ENCODE assay signal across 24 cellular contexts in the genomic region with DNA sequence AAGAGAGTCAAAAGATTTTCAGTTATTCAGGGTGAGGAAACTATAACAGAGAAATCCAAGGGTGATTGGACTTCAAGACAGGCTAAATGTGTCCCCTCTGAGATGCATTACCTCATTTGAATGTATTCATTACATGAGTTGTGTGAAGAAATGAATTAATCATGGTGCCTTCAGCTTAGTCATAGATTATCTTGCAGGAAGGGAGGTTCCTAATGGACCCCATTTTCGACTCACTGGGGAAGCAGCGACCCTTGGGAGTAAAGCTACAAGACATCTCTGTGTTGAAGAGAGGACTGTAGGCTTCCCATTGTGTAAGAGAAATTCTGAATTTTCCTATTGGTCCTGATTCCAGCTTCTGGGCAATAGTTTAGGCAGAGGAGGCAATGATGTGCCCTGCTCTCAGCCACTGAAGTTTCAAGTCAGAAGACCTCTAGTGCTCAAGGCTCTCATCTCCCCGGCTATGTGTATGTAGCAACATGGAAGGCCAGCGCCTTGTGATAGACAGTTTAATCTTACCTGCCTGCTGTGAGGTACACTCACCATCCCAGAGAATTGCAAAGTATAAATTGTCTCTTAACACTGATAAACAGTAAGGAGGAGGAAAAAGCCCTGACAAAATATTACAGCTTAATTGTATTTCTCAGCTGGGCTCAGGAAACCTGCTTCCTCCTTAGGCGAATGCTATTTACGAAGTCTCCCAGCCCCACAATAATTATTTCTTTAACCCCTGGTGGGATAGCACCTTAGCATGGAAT.
DNase-seq lines count a peak whose midpoint lies in the region; ATAC-seq and TF ChIP-seq lines count a peak whose summit lies in the region.
"Had no signal": no experiment of that assay in that cellular context is flagged by ENCODE, and none has a peak within 500 bp of the region (broad histone marks: within the 10 kb centered on the region; RNA-seq: fewer than 3 reads in every experiment).

No MANE protein-coding gene starts in this region.

- H3K27ac Mint-ChIP-seq in GM23338 (no peak overlapping the region), nephron progenitor cell (peak overlapping the region; percentile 22)
- H3K27ac Mint-ChIP-seq: CD4-positive, alpha-beta T cell; CD8-positive, alpha-beta memory T cell; HFFc6 had no signal

- H3K27me3 ChIP-seq in A673 (replicated peaks; ENCODE audit: insufficient read depth, low read depth, low read length, poor library complexity) (no peaks in the 10 kb centered on the region), GM23338 (ENCODE audit: insufficient read depth) (no peaks in the 10 kb centered on the region), PC-3 (ENCODE audit: low read length) (peaks cover 6% of the 10 kb centered on the region; the same call in 1 of the 2 replicates)
- H3K27me3 ChIP-seq: BE2C; BLaER1 treated with 17β-estradiol and CSF1 and Interleukin-3, amounts not matched to agents 10 nM and 100 nM had no signal

- no peaks in the 10 kb centered on the region; the same call in 2 of the 3 replicates for H3K36me3 Mint-ChIP-seq in GM23338 (ENCODE audit: low read depth)
- peaks cover 9% of the 10 kb centered on the region for H3K36me3 Mint-ChIP-seq in nephron progenitor cell (ENCODE audit: low read depth)
- H3K36me3 Mint-ChIP-seq: CD14-positive monocyte had no signal

- H3K9me2 ChIP-seq in GM23338 (ENCODE audit: insufficient read depth), result 0 out of 2 replicates have a peak, but pooled peaks cover 8% of the 10 kb centered on the region
- no peaks in the 10 kb centered on the region for H3K9me2 ChIP-seq in PC-3 (replicated peaks; ENCODE audit: low read length)

- H3K4me2 ChIP-seq in GM23338 (no peak overlapping the region), PC-3 (ENCODE audit: low read length) (no peak overlapping the region)
- H3K4me2 ChIP-seq: BLaER1 treated with 17β-estradiol and CSF1 and Interleukin-3, amounts not matched to agents 10 nM and 100 nM had no signal

- H2AFZ ChIP-seq in GM23338 (peak overlapping the region; percentile 47; the same call in 1 of the 2 replicates), PC-3 (ENCODE audit: low read length) (no peak overlapping the region)

- H3K27me3 Mint-ChIP-seq in GM23338 (ENCODE audit: insufficient read depth, low read depth, poor library complexity) (peaks cover 2% of the 10 kb centered on the region), nephron progenitor cell (ENCODE audit: low read depth, poor library complexity) (no peaks in the 10 kb centered on the region)

- H3K9me3 ChIP-seq in A673 (ENCODE audit: low read depth, low read length, poor library complexity, severe bottlenecking), result no peaks in the 10 kb centered on the region
- H3K9me3 ChIP-seq in PC-3 (ENCODE audit: low read length), result no peaks in the 10 kb centered on the region
- H3K9me3 ChIP-seq: BE2C, HAP-1 had no signal

- H3K4me1 Mint-ChIP-seq in GM23338, result peaks cover 3% of the 10 kb centered on the region; the same call in 1 of the 3 replicates
- peaks cover 39% of the 10 kb centered on the region for H3K4me1 Mint-ChIP-seq in nephron progenitor cell
- H3K4me1 Mint-ChIP-seq: CD8-positive, alpha-beta memory T cell had no signal

- no peaks in the 10 kb centered on the region for H3K36me3 ChIP-seq in A673 (ENCODE audit: insufficient read depth, low read length, poor library complexity, severe bottlenecking)
- H3K36me3 ChIP-seq in GM23338 (ENCODE audit: insufficient read depth), result no peaks in the 10 kb centered on the region
- H3K36me3 ChIP-seq in PC-3 (ENCODE audit: low read depth, low read length), result no peaks in the 10 kb centered on the region
- H3K36me3 ChIP-seq: BE2C; BLaER1 treated with 17β-estradiol and CSF1 and Interleukin-3, amounts not matched to agents 10 nM and 100 nM; HAP-1 had no signal

- no peaks in the 10 kb centered on the region for H3K79me2 ChIP-seq in GM23338 (replicated peaks; ENCODE audit: insufficient read depth)
- H3K79me2 ChIP-seq in PC-3 (ENCODE audit: low read length), result no peaks in the 10 kb centered on the region

- H3K9me3 Mint-ChIP-seq in GM23338, result no peaks in the 10 kb centered on the region; the same call in 2 of the 3 replicates
- H3K9me3 Mint-ChIP-seq in nephron progenitor cell, result peaks cover 14% of the 10 kb centered on the region
- H3K9me3 Mint-ChIP-seq: CD4-positive, alpha-beta T cell; CD8-positive, alpha-beta memory T cell; HFFc6 had no signal

- H3K27ac ChIP-seq in A673 (ENCODE audit: low read depth, low read length, poor library complexity, severe bottlenecking) (peak overlapping the region; percentile 74), GM23338 (ENCODE audit: low read depth) (no peak overlapping the region), PC-3 (ENCODE audit: low read length) (no peak overlapping the region)
- H3K27ac ChIP-seq: 22Rv1; BLaER1 treated with 17β-estradiol and CSF1 and Interleukin-3, amounts not matched to agents 10 nM and 100 nM had no signal

- H3K9ac ChIP-seq in PC-3 (ENCODE audit: low read length), result no peak overlapping the region
- H3K9ac ChIP-seq: BLaER1 treated with 17β-estradiol and CSF1 and Interleukin-3, amounts not matched to agents 10 nM and 100 nM had no signal

- no peak overlapping the region for H3K4me3 Mint-ChIP-seq in GM23338
- H3K4me3 Mint-ChIP-seq in nephron progenitor cell, result no peak overlapping the region
- H3K4me3 Mint-ChIP-seq: CD14-positive monocyte; CD4-positive, alpha-beta T cell; CD8-positive, alpha-beta memory T cell; HFFc6 had no signal

- no peaks in the 10 kb centered on the region for H3F3A ChIP-seq in GM23338 (replicated peaks; ENCODE audit: low read depth)
- H3F3A ChIP-seq in PC-3 (ENCODE audit: low read length, unreplicated experiment), result no peaks in the 10 kb centered on the region

- ATAC-seq in GM23338 (no peak), PC-3 (no peak)
- ATAC-seq: GM12878 had no signal

- TF ChIP-seq CTCF in A673 (conservative IDR thresholded peaks at IDR 0.05; ENCODE audit: low read depth, low read length) (no peak), GM23338 (conservative IDR thresholded peaks at IDR 0.05; ENCODE audit: low read depth in 2 of 2) (no peak), nephron progenitor cell (IDR thresholded peaks at IDR 0.05) (no peak), PC-3 (conservative IDR thresholded peaks at IDR 0.05; ENCODE audit: low read depth, low read length) (no peak)

- POLR2A ChIA-PET in A673 (lab: Charles Lee; ENCODE audit: low non-redundant PET) (no interaction called here), PC-3 (lab: Charles Lee; ENCODE audit: unreplicated experiment) (no interaction called here)

- BruUV-seq in A673 (replicated peaks; lab: Mats Ljungman, UMichigan) (TSS peak; percentile 73), PC-3 (replicated peaks; lab: Mats Ljungman, UMichigan) (no TSS peak)

- CTCF ChIA-PET in A673 (lab: Charles Lee), result interaction anchor here (1.0 kb wide), 1 partner anchor 751 kb away, joined by 3 read pairs; no protein-coding TSS in a partner anchor
- CTCF ChIA-PET in PC-3 (lab: Charles Lee), result no interaction called here

- no peaks in the 10 kb centered on the region for H4K20me1 ChIP-seq in GM23338 (replicated peaks; ENCODE audit: insufficient read depth)
- H4K20me1 ChIP-seq in PC-3 (ENCODE audit: low read length), result no peaks in the 10 kb centered on the region
- H4K20me1 ChIP-seq: BLaER1 treated with 17β-estradiol and CSF1 and Interleukin-3, amounts not matched to agents 10 nM and 100 nM had no signal

- intact Hi-C loops in A673 (cut with micrococcal nuclease; ENCODE audit: unreplicated experiment) (no loop called here), PC-3 (cut with micrococcal nuclease) (no loop called here)

- H3K4me3 ChIP-seq in A673 (ENCODE audit: low read depth, low read length, poor library complexity, severe bottlenecking), result no peak overlapping the region
- no peak overlapping the region for H3K4me3 ChIP-seq in GM23338
- H3K4me3 ChIP-seq in PC-3 (ENCODE audit: low read length), result no peak overlapping the region
- H3K4me3 ChIP-seq: BLaER1 treated with 17β-estradiol and CSF1 and Interleukin-3, amounts not matched to agents 10 nM and 100 nM; GM12878; HAP-1 had no signal

- DNase-seq in A673 (ENCODE audit: low spot score), result peak; percentile 85
- no peak for DNase-seq in GM23338 (ENCODE audit: low spot score)
- peak; percentile 75 for DNase-seq in NCI-H69 (lab: John Stamatoyannopoulos, UW)
- DNase-seq in nephron progenitor cell, result no peak
- DNase-seq in amygdala (lab: John Stamatoyannopoulos, UW), result no peak
- DNase-seq in SW480 (ENCODE audit: low spot score), result no peak
- DNase-seq in OCI-M1 (lab: John Stamatoyannopoulos, UW), result no peak
- no peak for DNase-seq in PC-3
- DNase-seq: ACHN; AML-193; BE2C; Calu3; CD4-positive, alpha-beta T cell; CD8-positive, alpha-beta memory T cell; DMS153; DND-41; GDM1; GOT3; HFFc6 had no signal

- H3K4me1 ChIP-seq in A673 (ENCODE audit: insufficient read depth, low read length, poor library complexity, severe bottlenecking) (peaks cover 40% of the 10 kb centered on the region), GM23338 (ENCODE audit: insufficient read depth) (no peaks in the 10 kb centered on the region), PC-3 (ENCODE audit: insufficient read depth, low read length) (no peaks in the 10 kb centered on the region)
- H3K4me1 ChIP-seq: BE2C; BLaER1 treated with 17β-estradiol and CSF1 and Interleukin-3, amounts not matched to agents 10 nM and 100 nM; HAP-1 had no signal

TF ChIP-seq in GM23338, 12 proteins besides CTCF, POLR2A, EP300 and RAD21 (continues in another document):
- TF ChIP-seq, protein P1, sequence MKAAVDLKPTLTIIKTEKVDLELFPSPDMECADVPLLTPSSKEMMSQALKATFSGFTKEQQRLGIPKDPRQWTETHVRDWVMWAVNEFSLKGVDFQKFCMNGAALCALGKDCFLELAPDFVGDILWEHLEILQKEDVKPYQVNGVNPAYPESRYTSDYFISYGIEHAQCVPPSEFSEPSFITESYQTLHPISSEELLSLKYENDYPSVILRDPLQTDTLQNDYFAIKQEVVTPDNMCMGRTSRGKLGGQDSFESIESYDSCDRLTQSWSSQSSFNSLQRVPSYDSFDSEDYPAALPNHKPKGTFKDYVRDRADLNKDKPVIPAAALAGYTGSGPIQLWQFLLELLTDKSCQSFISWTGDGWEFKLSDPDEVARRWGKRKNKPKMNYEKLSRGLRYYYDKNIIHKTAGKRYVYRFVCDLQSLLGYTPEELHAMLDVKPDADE (IDR thresholded peaks at IDR 0.05), result no peak
- TF ChIP-seq NANOG (IDR thresholded peaks at IDR 0.05; ENCODE audit: borderline replicate concordance), result no peak
- no peak for TF ChIP-seq CREB1 (CRISPR knock-in tag; IDR thresholded peaks at IDR 0.05; ENCODE audit: low read depth)
- TF ChIP-seq POLR2AphosphoS5 (IDR thresholded peaks at IDR 0.05; ENCODE audit: low read depth), result no peak
- no peak for TF ChIP-seq JUNB (IDR thresholded peaks at IDR 0.05; ENCODE audit: unreplicated experiment)

Comparison
In these comparisons a context has a peak if more than half of its experiments do, and no peak if none do; other contexts are left out.
1. DNase-seq: peak in A673 (single experiment) and NCI-H69 (single experiment); none in GM23338 (single experiment), nephron progenitor cell (single experiment), amygdala (0 of 56), SW480 (single experiment), OCI-M1 (single experiment) and PC-3 (single experiment).